8 cellular contexts compared by ENCODE assay signal in the genomic region with DNA sequence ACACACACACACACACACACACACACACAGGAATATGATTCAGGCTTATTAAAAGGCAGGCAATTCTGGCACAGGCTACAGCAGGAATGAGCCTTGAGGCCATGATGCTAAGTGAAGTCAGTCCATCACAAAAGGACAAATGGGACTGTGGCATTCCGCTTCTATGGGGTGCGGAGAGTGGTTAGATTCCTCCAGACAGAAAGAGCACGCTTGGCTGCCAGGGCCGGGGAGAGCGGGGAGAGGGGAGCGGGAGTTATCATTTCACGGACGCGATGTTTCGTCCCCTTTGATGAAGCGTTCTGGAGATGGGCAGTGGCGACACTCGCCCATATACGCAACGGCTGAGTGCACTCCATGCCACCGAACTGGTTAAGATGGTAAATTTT. TPM values are rescaled to one million over a fixed set of nuclear protein-coding genes. Genes with fewer than 3 reads are reported as not detected.
A peak's percentile ranks its signal among the peaks of the same experiment; 100 is the strongest.
DNase-seq lines count a peak whose midpoint lies in the region; ATAC-seq and TF ChIP-seq lines count a peak whose summit lies in the region.

No MANE protein-coding gene starts in this region.

- peak; percentile 21 for ATAC-seq in HG02852 (IDR thresholded peaks at IDR 0.05; ENCODE audit: unreplicated experiment)
- ATAC-seq in HG03175 (IDR thresholded peaks at IDR 0.05; ENCODE audit: unreplicated experiment): no peak
- ATAC-seq in HG03025 (IDR thresholded peaks at IDR 0.05; ENCODE audit: low FRiP score, unreplicated experiment): no peak

- TF ChIP-seq POLR2A in esophagus muscularis mucosa (IDR thresholded peaks at IDR 0.05; ENCODE audit: low read depth): no peak

- intact Hi-C loops in esophagus muscularis mucosa (cut with DNase I): loop anchor here (2.0 to 10.0 kb wide), 4 partner anchors 99 to 619 kb away; no protein-coding TSS in a partner anchor

- peak overlapping the region; percentile 63 for H3K9ac ChIP-seq in mucosa of stomach (ENCODE audit: low read length)

- H3K4me1 Mint-ChIP-seq in T-helper 1 cell treated with Interleukin-12 subunit alpha and Interleukin-12 subunit beta and Interleukin-4 antibody, amounts not matched to agents 30 μg/mL and 1 μg/mL, for 36 hours (ENCODE audit: low read depth): peaks cover 7% of the 10 kb centered on the region

- no peaks in the 10 kb centered on the region for H3K36me3 Mint-ChIP-seq in T-helper 1 cell treated with Interleukin-12 subunit alpha and Interleukin-12 subunit beta and Interleukin-4 antibody, amounts not matched to agents 30 μg/mL and 1 μg/mL, for 36 hours (ENCODE audit: low read depth)

- peaks cover 27% of the 10 kb centered on the region for H3K27me3 Mint-ChIP-seq in T-helper 1 cell treated with Interleukin-12 subunit alpha and Interleukin-12 subunit beta and Interleukin-4 antibody, amounts not matched to agents 30 μg/mL and 1 μg/mL, for 36 hours (ENCODE audit: low read depth)

- TF ChIP-seq EP300 in esophagus muscularis mucosa (IDR thresholded peaks at IDR 0.05): no peak

- H3K27me3 ChIP-seq in esophagus muscularis mucosa (no peaks in the 10 kb centered on the region), mucosa of stomach (ENCODE audit: control insufficient read depth, insufficient read depth, low read length) (peaks cover 3% of the 10 kb centered on the region)

- H3K9me3 Mint-ChIP-seq in T-helper 1 cell treated with Interleukin-12 subunit alpha and Interleukin-12 subunit beta and Interleukin-4 antibody, amounts not matched to agents 30 μg/mL and 1 μg/mL, for 36 hours: no peaks in the 10 kb centered on the region

- H3K4me3 ChIP-seq in esophagus muscularis mucosa (peak overlapping the region; percentile 63 to 75 (median 65)), mucosa of stomach (ENCODE audit: low read length) (no peak overlapping the region)

- H3K27ac Mint-ChIP-seq in T-helper 1 cell treated with Interleukin-12 subunit alpha and Interleukin-12 subunit beta and Interleukin-4 antibody, amounts not matched to agents 30 μg/mL and 1 μg/mL, for 36 hours: no peak overlapping the region

- DNase-seq in T-helper 1 cell (no peak), SW480 (ENCODE audit: low spot score) (peak; percentile 56), esophagus muscularis mucosa (ENCODE audit: extremely low spot score) (no peak)

- H3K36me3 ChIP-seq in esophagus muscularis mucosa: no peaks in the 10 kb centered on the region
- no peaks in the 10 kb centered on the region for H3K36me3 ChIP-seq in mucosa of stomach (ENCODE audit: control insufficient read depth, insufficient read depth, low read length)

- TF ChIP-seq CTCF in esophagus muscularis mucosa (IDR thresholded peaks at IDR 0.05): no peak

- peaks cover 0 to 4% (median 0%) of the 10 kb centered on the region in 4 donors for H3K9me3 ChIP-seq in esophagus muscularis mucosa
- H3K9me3 ChIP-seq in mucosa of stomach (ENCODE audit: control insufficient read depth, low read length): no peaks in the 10 kb centered on the region

- 0% methylated on average over 9 of the region's 16 CpGs for WGBS in esophagus muscularis mucosa

- H3K27ac ChIP-seq in esophagus muscularis mucosa (replicated peaks in 1 of 4): peak overlapping the region; percentile 86 to 93 (median 89)

- H3K4me3 Mint-ChIP-seq in T-helper 1 cell treated with Interleukin-12 subunit alpha and Interleukin-12 subunit beta and Interleukin-4 antibody, amounts not matched to agents 30 μg/mL and 1 μg/mL, for 36 hours: peak overlapping the region; percentile 77

- peaks cover 4 to 19% (median 15%) of the 10 kb centered on the region in 4 donors for H3K4me1 ChIP-seq in esophagus muscularis mucosa
- H3K4me1 ChIP-seq in mucosa of stomach (ENCODE audit: control insufficient read depth, insufficient read depth, low read length): no peaks in the 10 kb centered on the region

RNA-seq across cellular contexts. Expression of a gene that starts 58.5 kb away (rescaled TPM):
- total RNA-seq in esophagus muscularis mucosa: 10 to 100 TPM in 2 of 4 donors, 1 to 10 TPM in 2; 7.5 to 15.2 (median 9.9) TPM
